19 cellular contexts compared by ENCODE assay signal in genomic region chr2:173357351-173357750, GRCh38. TPM values are rescaled to one million over a fixed set of nuclear protein-coding genes. Genes with fewer than 3 reads are reported as not detected.
DNase-seq lines count a peak whose midpoint lies in the region; ATAC-seq and TF ChIP-seq lines count a peak whose summit lies in the region.
"Had no signal": no experiment of that assay in that cellular context is flagged by ENCODE, and none has a peak within 500 bp of the region (broad histone marks: within the 10 kb centered on the region; RNA-seq: fewer than 3 reads in every experiment).

No MANE protein-coding gene starts in this region.

- H3K9me3 Mint-ChIP-seq in activated T-helper 1 cell treated with anti-CD3 and anti-CD28 coated beads, Interleukin-12 subunit alpha, Interleukin-12 subunit beta, Interleukin-2, Interleukin-4 antibody, amounts not matched to agents 30 ng/mL and 10 ng/mL and 1 ng/mL, durations not matched to agents 14 hours and 24 hours and 36 hours, result no peaks in the 10 kb centered on the region
- H3K9me3 Mint-ChIP-seq: activated naive CD4-positive, alpha-beta T cell treated with anti-CD3 and anti-CD28 coated beads, Interleukin-2, amount 50 U/mL, for 72 hours; stimulated activated naive B cell treated with anti-CD40 and anti-IgM and Interleukin-4, amounts not matched to agents 10 μg/mL and 1 μg/mL and 100 μg/mL, for 72 hours; T-helper 1 cell treated with Interleukin-12 subunit alpha and Interleukin-12 subunit beta and Interleukin-4 antibody, amounts not matched to agents 30 μg/mL and 1 μg/mL, for 36 hours had no signal

- ATAC-seq in HG02885 (IDR thresholded peaks at IDR 0.05; ENCODE audit: poor library complexity, unreplicated experiment), result no peak
- ATAC-seq: activated naive CD4-positive, alpha-beta T cell treated with anti-CD3 and anti-CD28 coated beads, Interleukin-2, amount 50 U/mL, for 72 hours; esophagus mucosa; heart left ventricle; stimulated activated naive B cell treated with anti-CD40 and anti-IgM and Interleukin-4, amounts not matched to agents 10 μg/mL and 1 μg/mL and 100 μg/mL, for 72 hours had no signal

- TF ChIP-seq CTCF in GM10248 (IDR thresholded peaks at IDR 0.05; ENCODE audit: control extremely low read depth, extremely low read depth, low read depth, missing control alignments), result no peak

- POLR2A ChIA-PET in GM10248 (lab: Yijun Ruan, JAX), result no interaction called here

- H3K27me3 Mint-ChIP-seq in activated T-helper 1 cell treated with anti-CD3 and anti-CD28 coated beads, Interleukin-12 subunit alpha, Interleukin-12 subunit beta, Interleukin-2, Interleukin-4 antibody, amounts not matched to agents 30 ng/mL and 10 ng/mL and 1 ng/mL, durations not matched to agents 14 hours and 24 hours and 36 hours (ENCODE audit: insufficient read depth), result no peaks in the 10 kb centered on the region

- DNase-seq in DMS 273 (lab: John Stamatoyannopoulos, UW; ENCODE audit: unreplicated experiment), result peak; percentile 15
- no peak for DNase-seq in DMS 273 treated with DMSO at 0.1 percent for 48 hours (lab: John Stamatoyannopoulos, UW)
- peak; percentile 88 for DNase-seq in DMS79 (lab: John Stamatoyannopoulos, UW)
- DNase-seq in NCI-H1105 treated with DMSO at 0.1 percent for 48 hours (lab: John Stamatoyannopoulos, UW), result peak; percentile 84
- no peak for DNase-seq in activated T-helper 1 cell treated with anti-CD3 and anti-CD28 coated beads, Interleukin-12 subunit alpha, Interleukin-12 subunit beta, Interleukin-2, Interleukin-4 antibody, amounts not matched to agents 30 ng/mL and 10 ng/mL and 1 ng/mL, durations not matched to agents 14 hours and 24 hours and 36 hours (ENCODE audit: low spot score)
- DNase-seq in NCI-H526 (lab: John Stamatoyannopoulos, UW), result no peak
- no peak for DNase-seq in GM10248 (ENCODE audit: extremely low spot score)
- DNase-seq: activated CD8-positive, alpha-beta memory T cell treated with anti-CD3 and anti-CD28 coated beads, Interleukin-2, amount 50 U/mL, for 48 hours; C1 segment of cervical spinal cord; heart left ventricle; NCI-H187 treated with DMSO at 0.1 percent for 48 hours; NK-92 treated with Interleukin-12 subunit alpha and Interleukin-12 subunit beta, amount 100 ng/mL, for 24 hours; Right ventricle myocardium superior; stimulated activated naive B cell treated with anti-CD40 and anti-IgM and Interleukin-4, amounts not matched to agents 10 μg/mL and 1 μg/mL and 100 μg/mL, for 72 hours; transverse colon had no signal

- CTCF ChIA-PET in GM10248 (lab: Yijun Ruan, JAX), result interaction anchor here (1.5 kb wide), 1 partner anchor 10 kb away, joined by 4 read pairs; no protein-coding TSS in a partner anchor

- H3K27ac Mint-ChIP-seq in activated T-helper 1 cell treated with anti-CD3 and anti-CD28 coated beads, Interleukin-12 subunit alpha, Interleukin-12 subunit beta, Interleukin-2, Interleukin-4 antibody, amounts not matched to agents 30 ng/mL and 10 ng/mL and 1 ng/mL, durations not matched to agents 14 hours and 24 hours and 36 hours, result no peak overlapping the region
- H3K27ac Mint-ChIP-seq: activated naive CD4-positive, alpha-beta T cell treated with anti-CD3 and anti-CD28 coated beads, Interleukin-2, amount 50 U/mL, for 72 hours; stimulated activated naive B cell treated with anti-CD40 and anti-IgM and Interleukin-4, amounts not matched to agents 10 μg/mL and 1 μg/mL and 100 μg/mL, for 72 hours had no signal

- H3K4me1 Mint-ChIP-seq in activated T-helper 1 cell treated with anti-CD3 and anti-CD28 coated beads, Interleukin-12 subunit alpha, Interleukin-12 subunit beta, Interleukin-2, Interleukin-4 antibody, amounts not matched to agents 30 ng/mL and 10 ng/mL and 1 ng/mL, durations not matched to agents 14 hours and 24 hours and 36 hours (ENCODE audit: low read depth), result peaks cover 59% of the 10 kb centered on the region

- intact Hi-C loops in activated T-helper 1 cell treated with anti-CD3 and anti-CD28 coated beads, Interleukin-12 subunit alpha, Interleukin-12 subunit beta, Interleukin-2, Interleukin-4 antibody, amounts not matched to agents 30 ng/mL and 10 ng/mL and 1 ng/mL, durations not matched to agents 14 hours and 24 hours and 36 hours (cut with micrococcal nuclease), result loop anchor here (5.0 to 10.0 kb wide), 3 partner anchors 605 to 1237 kb away; partner anchors contain the start of genes GPR155 and WIPF1

- peak overlapping the region; percentile 92 for H3K4me3 Mint-ChIP-seq in activated T-helper 1 cell treated with anti-CD3 and anti-CD28 coated beads, Interleukin-12 subunit alpha, Interleukin-12 subunit beta, Interleukin-2, Interleukin-4 antibody, amounts not matched to agents 30 ng/mL and 10 ng/mL and 1 ng/mL, durations not matched to agents 14 hours and 24 hours and 36 hours
- H3K4me3 Mint-ChIP-seq: stimulated activated naive B cell treated with anti-CD40 and anti-IgM and Interleukin-4, amounts not matched to agents 10 μg/mL and 1 μg/mL and 100 μg/mL, for 72 hours had no signal

- H3K36me3 Mint-ChIP-seq in activated T-helper 1 cell treated with anti-CD3 and anti-CD28 coated beads, Interleukin-12 subunit alpha, Interleukin-12 subunit beta, Interleukin-2, Interleukin-4 antibody, amounts not matched to agents 30 ng/mL and 10 ng/mL and 1 ng/mL, durations not matched to agents 14 hours and 24 hours and 36 hours (ENCODE audit: low read depth), result peaks cover 31% of the 10 kb centered on the region

RNA-seq across cellular contexts. Expression of gene CDCA7, which starts 2.7 kb away (rescaled TPM):
- 112 and 115 TPM in 2 replicates for total RNA-seq in activated T-helper 1 cell treated with anti-CD3 and anti-CD28 coated beads, Interleukin-12 subunit alpha, Interleukin-12 subunit beta, Interleukin-2, Interleukin-4 antibody, amounts not matched to agents 30 ng/mL and 10 ng/mL and 1 ng/mL, durations not matched to agents 14 hours and 24 hours and 36 hours

Comparison
In these comparisons a context has a peak if more than half of its experiments do, and no peak if none do; other contexts are left out.
1. DNase-seq: peak in DMS 273 (single experiment), DMS79 (single experiment) and NCI-H1105 treated with DMSO at 0.1 percent for 48 hours (single experiment); none in DMS 273 treated with DMSO at 0.1 percent for 48 hours (single experiment), activated T-helper 1 cell treated with anti-CD3 and anti-CD28 coated beads, Interleukin-12 subunit alpha, Interleukin-12 subunit beta, Interleukin-2, Interleukin-4 antibody, amounts not matched to agents 30 ng/mL and 10 ng/mL and 1 ng/mL, durations not matched to agents 14 hours and 24 hours and 36 hours (single experiment), NCI-H526 (0 of 2) and GM10248 (single experiment).